In genomic region chr6:109458774-109459531, GRCh38 we compare ENCODE assay signal across 1 cellular context.
TF ChIP-seq lines count a peak whose summit lies in the region.

No MANE protein-coding gene starts in this region.

TF ChIP-seq in GM12878, 131 proteins besides CTCF, POLR2A, EP300 and RAD21 (continued from another document):
- TF ChIP-seq PRDM15 (CRISPR knock-in tag; IDR thresholded peaks at IDR 0.05) (no peak), TCF7 (IDR thresholded peaks at IDR 0.05; ENCODE audit: borderline replicate concordance) (no peak), USF2 (IDR thresholded peaks at IDR 0.05; ENCODE audit: borderline replicate concordance, low read depth, low read length) (no peak; the same call in 1 of the 2 replicates), E4F1 (IDR thresholded peaks at IDR 0.05; ENCODE audit: borderline replicate concordance, partially characterized antibody) (no peak), YBX1 (IDR thresholded peaks at IDR 0.05) (no peak), SP1 (IDR thresholded peaks at IDR 0.05; ENCODE audit: low read depth, low read length) (no peak), NBN (IDR thresholded peaks at IDR 0.05) (peak; percentile 74), ETV6 (conservative IDR thresholded peaks at IDR 0.05 in 1 of 2, IDR thresholded peaks at IDR 0.05 in 1 of 2; ENCODE audit: borderline replicate concordance in 1 of 2, low read depth in 1 of 2) (no peak), POU2F2 (IDR thresholded peaks at IDR 0.05; ENCODE audit: borderline replicate concordance, low read depth, low read length) (no peak), KDM1A (IDR thresholded peaks at IDR 0.05; ENCODE audit: borderline replicate concordance) (no peak), FOS (IDR thresholded peaks at IDR 0.05; ENCODE audit: borderline replicate concordance, extremely low read depth, insufficient read length) (no peak), TCF12 (IDR thresholded peaks at IDR 0.05; ENCODE audit: low read depth, low read length) (0 out of 2 replicates have a peak, but pooled peaks have one; percentile 51), SRF (IDR thresholded peaks at IDR 0.05; ENCODE audit: low read depth in 2 of 2, low read length in 2 of 2) (no peak), NRF1 (conservative IDR thresholded peaks at IDR 0.05; ENCODE audit: low read depth, low read length) (no peak), HCFC1 (IDR thresholded peaks at IDR 0.05; ENCODE audit: low read length) (no peak), CREM (IDR thresholded peaks at IDR 0.05; ENCODE audit: low read depth) (peak; percentile 44; the same call in 1 of the 2 replicates), ZBTB33 (IDR thresholded peaks at IDR 0.05) (no peak), TCF3 (IDR thresholded peaks at IDR 0.05; ENCODE audit: borderline replicate concordance, insufficient read depth, low read depth, low read length) (no peak), CBFB (IDR thresholded peaks at IDR 0.05; ENCODE audit: low read depth) (peak; percentile 61; the same call in 1 of the 2 replicates), PML (IDR thresholded peaks at IDR 0.05; ENCODE audit: low read length) (no peak), LARP7 (IDR thresholded peaks at IDR 0.05) (no peak), RUNX3 (IDR thresholded peaks at IDR 0.05; ENCODE audit: low read length) (peak; percentile 87), TAF1 (IDR thresholded peaks at IDR 0.05; ENCODE audit: borderline replicate concordance, low read depth, low read length) (no peak), MEF2A (IDR thresholded peaks at IDR 0.05; ENCODE audit: insufficient read depth, low read depth, low read length) (no peak), NFIC (IDR thresholded peaks at IDR 0.05; ENCODE audit: low read depth, low read length) (no peak), CHD1 (IDR thresholded peaks at IDR 0.05; ENCODE audit: low read depth, low read length) (no peak), SUPT20H (IDR thresholded peaks at IDR 0.05; ENCODE audit: borderline replicate concordance, control insufficient read depth, low read depth, low read length) (no peak), IRF3 (IDR thresholded peaks at IDR 0.05) (no peak), NR2C1 (IDR thresholded peaks at IDR 0.05) (no peak), ZZZ3 (IDR thresholded peaks at IDR 0.05; ENCODE audit: control insufficient read depth, insufficient read length, low read depth) (no peak), KAT2A (conservative IDR thresholded peaks at IDR 0.05; ENCODE audit: control insufficient read depth, low read depth, low read length) (no peak), CHD4 (IDR thresholded peaks at IDR 0.05) (no peak), SMARCA5 (IDR thresholded peaks at IDR 0.05) (0 out of 2 replicates have a peak, but pooled peaks have one; percentile 17), SKIL (IDR thresholded peaks at IDR 0.05; ENCODE audit: low read depth, poor library complexity, severe bottlenecking) (no peak), ZNF592 (IDR thresholded peaks at IDR 0.05) (no peak), HDAC6 (IDR thresholded peaks at IDR 0.05; ENCODE audit: unreplicated experiment) (no peak), IKZF1 (conservative IDR thresholded peaks at IDR 0.05) (peak; percentile 74), BCL11A (IDR thresholded peaks at IDR 0.05; ENCODE audit: low read depth, low read length) (no peak), MTA3 (IDR thresholded peaks at IDR 0.05; ENCODE audit: borderline replicate concordance, low read length) (no peak), CEBPB (IDR thresholded peaks at IDR 0.05; ENCODE audit: borderline replicate concordance in 1 of 2, low read depth in 2 of 2, low read length in 2 of 2) (no peak), ZNF274 (IDR thresholded peaks at IDR 0.05; ENCODE audit: insufficient read depth, insufficient read length) (no peak), NFXL1 (IDR thresholded peaks at IDR 0.05; ENCODE audit: borderline replicate concordance) (no peak), PBX3 (IDR thresholded peaks at IDR 0.05; ENCODE audit: insufficient replicate concordance, low read depth, low read length) (peak; percentile 64), MYC (IDR thresholded peaks at IDR 0.05; ENCODE audit: insufficient read depth, insufficient read length, insufficient replicate concordance, low read length, severe bottlenecking) (no peak), WRNIP1 (IDR thresholded peaks at IDR 0.05; ENCODE audit: borderline replicate concordance, low read depth, low read length) (no peak), RCOR1 (conservative IDR thresholded peaks at IDR 0.05; ENCODE audit: low read depth, low read length) (0 out of 2 replicates have a peak, but pooled peaks have one; percentile 60)
